Comparison of ENCODE assay signal across 20 cellular contexts in the genomic region with DNA sequence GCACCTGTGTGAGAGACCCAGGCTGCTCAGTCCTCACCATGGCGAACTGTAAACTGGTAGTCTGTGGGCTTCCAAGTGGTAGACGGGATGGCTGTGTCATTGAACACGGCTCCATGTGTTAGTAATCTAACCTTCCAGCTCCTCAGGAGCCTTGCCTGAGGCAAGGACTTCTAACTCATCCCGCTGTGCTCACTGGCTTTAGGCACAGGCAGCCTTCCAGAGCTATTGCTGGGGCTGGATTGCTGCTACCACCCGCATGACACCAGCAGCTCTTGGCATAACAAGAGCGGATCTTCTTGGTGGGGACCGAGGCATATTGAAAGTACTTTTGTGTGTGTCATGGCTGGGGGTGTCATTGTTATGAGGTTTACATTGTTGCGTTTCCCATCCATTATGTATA.
A peak's percentile ranks its signal among the peaks of the same experiment; 100 is the strongest.
DNase-seq lines count a peak whose midpoint lies in the region; ATAC-seq and TF ChIP-seq lines count a peak whose summit lies in the region.
"Had no signal": no experiment of that assay in that cellular context is flagged by ENCODE, and none has a peak within 500 bp of the region (broad histone marks: within the 10 kb centered on the region; RNA-seq: fewer than 3 reads in every experiment).

No MANE protein-coding gene starts in this region.

- H3K4me3 Mint-ChIP-seq in endothelial cell (ENCODE audit: unreplicated experiment): no peak overlapping the region
- no peak overlapping the region for H3K4me3 Mint-ChIP-seq in stimulated activated memory B cell treated with anti-CD40 and anti-IgM and Interleukin-4, amounts not matched to agents 10 μg/mL and 1 μg/mL and 100 μg/mL, for 72 hours
- H3K4me3 Mint-ChIP-seq: activated B cell treated with CpG ODN at 0.5 μM for 24 hours, memory B cell, naive B cell had no signal

- TF ChIP-seq EP300 in SK-N-SH (IDR thresholded peaks at IDR 0.05; ENCODE audit: borderline replicate concordance in 1 of 2, low read depth in 1 of 2, low read length in 1 of 2): no peak

- POLR2A ChIA-PET in SK-N-SH (lab: Yijun Ruan, JAX): no interaction called here

- no peak for DNase-seq in SK-N-SH
- no peak for DNase-seq in endothelial cell (ENCODE audit: low spot score)
- no peak for DNase-seq in A172 (ENCODE audit: low spot score)
- DNase-seq: esophagus squamous epithelium, GDM1, NCI-H2107 had no signal

- H3K9me3 ChIP-seq in SK-N-SH (no peaks in the 10 kb centered on the region), OCI-LY3 (ENCODE audit: insufficient read depth, low read length) (no peaks in the 10 kb centered on the region)
- H3K9me3 ChIP-seq: ascending aorta; BLaER1 treated with 17β-estradiol and CSF1 and Interleukin-3, amounts not matched to agents 10 nM and 100 nM; esophagus squamous epithelium; pancreas; SJSA1; testis had no signal

- CTCF ChIA-PET in SK-N-SH (lab: Yijun Ruan, JAX): interaction anchor here (0.6 to 3.2 kb wide), 13 partner anchors 10 to 1215 kb away, joined by 3 to 21 read pairs (median 5); no protein-coding TSS in a partner anchor

- peaks cover 0 to 8% of the 10 kb centered on the region in 2 experiments; a peak in 2 of 4 replicates for H3K4me1 ChIP-seq in SK-N-SH (ENCODE audit: control insufficient read depth in 1 of 2, insufficient read depth in 2 of 2, low read depth in 1 of 2, low read length in 1 of 2)
- no peaks in the 10 kb centered on the region for H3K4me1 ChIP-seq in OCI-LY3 (ENCODE audit: low read length)
- H3K4me1 ChIP-seq: ascending aorta; BLaER1 treated with 17β-estradiol and CSF1 and Interleukin-3, amounts not matched to agents 10 nM and 100 nM; pancreas; SJSA1 had no signal

- TF ChIP-seq RAD21 in SK-N-SH (IDR thresholded peaks at IDR 0.05; ENCODE audit: low read length): no peak

- H3K27ac Mint-ChIP-seq in endothelial cell (ENCODE audit: unreplicated experiment): peak overlapping the region; percentile 70
- no peak overlapping the region for H3K27ac Mint-ChIP-seq in stimulated activated memory B cell treated with anti-CD40 and anti-IgM and Interleukin-4, amounts not matched to agents 10 μg/mL and 1 μg/mL and 100 μg/mL, for 72 hours
- H3K27ac Mint-ChIP-seq: activated B cell treated with CpG ODN at 0.5 μM for 24 hours, memory B cell had no signal

- no peaks in the 10 kb centered on the region for H3K27me3 Mint-ChIP-seq in endothelial cell (ENCODE audit: unreplicated experiment)
- H3K27me3 Mint-ChIP-seq in stimulated activated memory B cell treated with anti-CD40 and anti-IgM and Interleukin-4, amounts not matched to agents 10 μg/mL and 1 μg/mL and 100 μg/mL, for 72 hours: peaks cover 7% of the 10 kb centered on the region
- H3K27me3 Mint-ChIP-seq: activated B cell treated with CpG ODN at 0.5 μM for 24 hours, memory B cell had no signal

- no peaks in the 10 kb centered on the region for H4K20me1 ChIP-seq in SK-N-SH (ENCODE audit: insufficient read depth)
- no peaks in the 10 kb centered on the region for H4K20me1 ChIP-seq in OCI-LY3 (ENCODE audit: insufficient read depth, low read length)
- H4K20me1 ChIP-seq: BLaER1 treated with 17β-estradiol and CSF1 and Interleukin-3, amounts not matched to agents 10 nM and 100 nM had no signal

- TF ChIP-seq POLR2A in GM18505 (IDR thresholded peaks at IDR 0.05; ENCODE audit: borderline replicate concordance, extremely low read depth, insufficient read depth, insufficient read length): no peak

- no peaks in the 10 kb centered on the region for H3K9me3 Mint-ChIP-seq in endothelial cell (ENCODE audit: unreplicated experiment)
- H3K9me3 Mint-ChIP-seq in stimulated activated memory B cell treated with anti-CD40 and anti-IgM and Interleukin-4, amounts not matched to agents 10 μg/mL and 1 μg/mL and 100 μg/mL, for 72 hours: no peaks in the 10 kb centered on the region
- H3K9me3 Mint-ChIP-seq: activated B cell treated with CpG ODN at 0.5 μM for 24 hours, memory B cell, naive B cell had no signal

- no peak overlapping the region for H2AFZ ChIP-seq in SK-N-SH (ENCODE audit: low read depth)
- peak overlapping the region; percentile 54; the same call in 1 of the 2 replicates for H2AFZ ChIP-seq in OCI-LY3 (ENCODE audit: low read depth, low read length)
- H2AFZ ChIP-seq: PC-9 had no signal

- no peaks in the 10 kb centered on the region for H3K79me2 ChIP-seq in SK-N-SH (ENCODE audit: insufficient read depth)
- H3K79me2 ChIP-seq in OCI-LY3 (ENCODE audit: low read length): no peaks in the 10 kb centered on the region

- no peak overlapping the region for H3K9ac ChIP-seq in SK-N-SH
- no peak overlapping the region for H3K9ac ChIP-seq in OCI-LY3 (ENCODE audit: low read length)
- H3K9ac ChIP-seq: BLaER1 treated with 17β-estradiol and CSF1 and Interleukin-3, amounts not matched to agents 10 nM and 100 nM had no signal

- no peaks in the 10 kb centered on the region for H3F3A ChIP-seq in SK-N-SH (replicated peaks; ENCODE audit: insufficient read depth)

- no peak for ATAC-seq in SK-N-SH treated with all-trans-retinoic acid at 6 μM for 48 hours
- peak; percentile 43 for ATAC-seq in stimulated activated memory B cell treated with anti-CD40 and anti-IgM and Interleukin-4, amounts not matched to agents 10 μg/mL and 1 μg/mL and 100 μg/mL, for 72 hours
- ATAC-seq in HG02610 (IDR thresholded peaks at IDR 0.05; ENCODE audit: unreplicated experiment): no peak
- no peak for ATAC-seq in GM18505 (IDR thresholded peaks at IDR 0.05; ENCODE audit: unreplicated experiment)

- TF ChIP-seq CTCF in SK-N-SH (IDR thresholded peaks at IDR 0.05): no peak
- TF ChIP-seq CTCF in OCI-LY3 (IDR thresholded peaks at IDR 0.05; ENCODE audit: low read depth, low read length): no peak
- TF ChIP-seq CTCF in endothelial cell (IDR thresholded peaks at IDR 0.05; ENCODE audit: unreplicated experiment): no peak

- H3K27me3 ChIP-seq in SK-N-SH (ENCODE audit: insufficient read depth): no peaks in the 10 kb centered on the region
- H3K27me3 ChIP-seq in OCI-LY3 (ENCODE audit: low read depth, low read length): no peaks in the 10 kb centered on the region
- H3K27me3 ChIP-seq: ascending aorta; BLaER1 treated with 17β-estradiol and CSF1 and Interleukin-3, amounts not matched to agents 10 nM and 100 nM; esophagus squamous epithelium; pancreas; SJSA1; testis had no signal

- no peak overlapping the region for H3K27ac ChIP-seq in SK-N-SH (ENCODE audit: low read depth in 2 of 2, low read length in 1 of 2)
- H3K27ac ChIP-seq in OCI-LY3 (ENCODE audit: low read length): no peak overlapping the region
- H3K27ac ChIP-seq: ascending aorta; BLaER1 treated with 17β-estradiol and CSF1 and Interleukin-3, amounts not matched to agents 10 nM and 100 nM; esophagus squamous epithelium; pancreas; PC-9; SJSA1; testis had no signal

- H3K4me2 ChIP-seq in SK-N-SH: peak overlapping the region; percentile 50; the same call in 1 of the 2 replicates
- H3K4me2 ChIP-seq in OCI-LY3 (ENCODE audit: low read length): peak overlapping the region; percentile 77
- H3K4me2 ChIP-seq: BLaER1 treated with 17β-estradiol and CSF1 and Interleukin-3, amounts not matched to agents 10 nM and 100 nM; PC-9 had no signal

- H3K9me2 ChIP-seq in SK-N-SH: no peaks in the 10 kb centered on the region

- whole genome bisulfite sequencing in SK-N-SH (ENCODE audit: low lambda C conversion rate): 31% methylated on average over 7 of the region's 8 CpGs

- H3K4me1 Mint-ChIP-seq in endothelial cell (ENCODE audit: unreplicated experiment): peaks cover 28% of the 10 kb centered on the region
- no peaks in the 10 kb centered on the region for H3K4me1 Mint-ChIP-seq in stimulated activated memory B cell treated with anti-CD40 and anti-IgM and Interleukin-4, amounts not matched to agents 10 μg/mL and 1 μg/mL and 100 μg/mL, for 72 hours
- H3K4me1 Mint-ChIP-seq: activated B cell treated with CpG ODN at 0.5 μM for 24 hours, memory B cell, naive B cell had no signal

- H3K36me3 Mint-ChIP-seq in endothelial cell (ENCODE audit: low read depth, unreplicated experiment): no peaks in the 10 kb centered on the region
- H3K36me3 Mint-ChIP-seq in stimulated activated memory B cell treated with anti-CD40 and anti-IgM and Interleukin-4, amounts not matched to agents 10 μg/mL and 1 μg/mL and 100 μg/mL, for 72 hours: no peaks in the 10 kb centered on the region
- H3K36me3 Mint-ChIP-seq: memory B cell, naive B cell had no signal

- no peak overlapping the region for H3K4me3 ChIP-seq in SK-N-SH (ENCODE audit: low read depth in 2 of 2, low read length in 1 of 2)
- H3K4me3 ChIP-seq in OCI-LY3 (ENCODE audit: low read length): no peak overlapping the region
- H3K4me3 ChIP-seq: ascending aorta; BLaER1 treated with 17β-estradiol and CSF1 and Interleukin-3, amounts not matched to agents 10 nM and 100 nM; esophagus squamous epithelium; pancreas; PC-9; SJSA1; testis had no signal

- H3K36me3 ChIP-seq in SK-N-SH (replicated peaks in 1 of 2; ENCODE audit: control insufficient read depth in 1 of 2, insufficient read depth in 2 of 2, low read length in 1 of 2) (no peaks in the 10 kb centered on the region), OCI-LY3 (replicated peaks; ENCODE audit: low read depth, low read length) (no peaks in the 10 kb centered on the region)
- H3K36me3 ChIP-seq: ascending aorta; BLaER1 treated with 17β-estradiol and CSF1 and Interleukin-3, amounts not matched to agents 10 nM and 100 nM; esophagus squamous epithelium; pancreas; SJSA1 had no signal

TF ChIP-seq in SK-N-SH, 30 proteins besides CTCF, POLR2A, EP300 and RAD21 (continues in another document):
- TF ChIP-seq JUND (IDR thresholded peaks at IDR 0.05) (no peak), FOSL2 (IDR thresholded peaks at IDR 0.05; ENCODE audit: borderline replicate concordance, low read depth) (no peak)
- TF ChIP-seq, protein P1, sequence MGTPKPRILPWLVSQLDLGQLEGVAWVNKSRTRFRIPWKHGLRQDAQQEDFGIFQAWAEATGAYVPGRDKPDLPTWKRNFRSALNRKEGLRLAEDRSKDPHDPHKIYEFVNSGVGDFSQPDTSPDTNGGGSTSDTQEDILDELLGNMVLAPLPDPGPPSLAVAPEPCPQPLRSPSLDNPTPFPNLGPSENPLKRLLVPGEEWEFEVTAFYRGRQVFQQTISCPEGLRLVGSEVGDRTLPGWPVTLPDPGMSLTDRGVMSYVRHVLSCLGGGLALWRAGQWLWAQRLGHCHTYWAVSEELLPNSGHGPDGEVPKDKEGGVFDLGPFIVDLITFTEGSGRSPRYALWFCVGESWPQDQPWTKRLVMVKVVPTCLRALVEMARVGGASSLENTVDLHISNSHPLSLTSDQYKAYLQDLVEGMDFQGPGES (IDR thresholded peaks at IDR 0.05; ENCODE audit: low read depth, low read length): no peak

TF ChIP-seq in SK-N-SH treated with all-trans-retinoic acid at 6 μM for 48 hours, 23 proteins besides CTCF, POLR2A, EP300 and RAD21 (continues in another document):
- no peak for TF ChIP-seq ZFP30 (CRISPR knock-in tag; IDR thresholded peaks at IDR 0.05)
- no peak for TF ChIP-seq RARB (CRISPR knock-in tag; IDR thresholded peaks at IDR 0.05)
- TF ChIP-seq ESRRG (CRISPR knock-in tag; IDR thresholded peaks at IDR 0.05): no peak
- TF ChIP-seq ZNF70 (CRISPR knock-in tag; IDR thresholded peaks at IDR 0.05): no peak
- TF ChIP-seq BACH2 (CRISPR knock-in tag; IDR thresholded peaks at IDR 0.05; ENCODE audit: borderline replicate concordance): no peak
- no peak for TF ChIP-seq TOX (CRISPR knock-in tag; IDR thresholded peaks at IDR 0.05; ENCODE audit: borderline replicate concordance)
